Comparison of ENCODE assay signal across 1 cellular context in genomic region chr16:53047515-53047914, GRCh38. TPM values are rescaled to one million over a fixed set of nuclear protein-coding genes. Genes with fewer than 3 reads are reported as not detected.
"Had no signal": no experiment of that assay in that cellular context is flagged by ENCODE, and none has a peak within 500 bp of the region (broad histone marks: within the 10 kb centered on the region; RNA-seq: fewer than 3 reads in every experiment).

No MANE protein-coding gene starts in this region.

RNA-seq across cellular contexts. Expression of gene CHD9NB, which starts 5.2 kb away (rescaled TPM):
- total RNA-seq: T-cell had no signal
